13 cellular contexts compared by ENCODE assay signal in genomic region chr1:234921266-234922062, GRCh38.
A peak's percentile ranks its signal among the peaks of the same experiment; 100 is the strongest.
DNase-seq lines count a peak whose midpoint lies in the region; ATAC-seq and TF ChIP-seq lines count a peak whose summit lies in the region.
"Had no signal": no experiment of that assay in that cellular context is flagged by ENCODE, and none has a peak within 500 bp of the region (broad histone marks: within the 10 kb centered on the region; RNA-seq: fewer than 3 reads in every experiment).

No MANE protein-coding gene starts in this region.

- peaks cover 58 to 70% (median 62%) of the 10 kb centered on the region in 4 donors for H3K4me1 ChIP-seq in esophagus muscularis mucosa
- peaks cover 39 to 77% of the 10 kb centered on the region in 2 donors for H3K4me1 ChIP-seq in thoracic aorta (ENCODE audit: control insufficient read depth in 1 of 2, low read depth in 2 of 2)

- TF ChIP-seq CTCF in esophagus muscularis mucosa (IDR thresholded peaks at IDR 0.05): no peak
- TF ChIP-seq CTCF in thoracic aorta (IDR thresholded peaks at IDR 0.05): no peak
- no peak for TF ChIP-seq CTCF in GM20000 (IDR thresholded peaks at IDR 0.05; ENCODE audit: extremely low read depth, missing control alignments)

- ATAC-seq in thoracic aorta (ENCODE audit: insufficient number of reproducible peaks, low FRiP score, low read depth) (no peak), HG02840 (IDR thresholded peaks at IDR 0.05; ENCODE audit: low FRiP score, unreplicated experiment) (no peak), HG02759 (IDR thresholded peaks at IDR 0.05; ENCODE audit: unreplicated experiment) (no peak)

- H3K27me3 ChIP-seq in esophagus muscularis mucosa: no peaks in the 10 kb centered on the region
- no peaks in the 10 kb centered on the region for H3K27me3 ChIP-seq in thoracic aorta (replicated peaks; ENCODE audit: insufficient read depth)
- H3K27me3 ChIP-seq: SJCRH30 had no signal

- DNase-seq in activated T-helper 1 cell treated with anti-CD3 and anti-CD28 coated beads, Interleukin-12 subunit alpha, Interleukin-12 subunit beta, Interleukin-2, Interleukin-4 antibody, amounts not matched to agents 30 ng/mL and 10 ng/mL and 1 ng/mL, durations not matched to agents 14 hours and 24 hours and 36 hours (ENCODE audit: low spot score): no peak
- no peak for DNase-seq in esophagus muscularis mucosa (ENCODE audit: extremely low spot score)
- peak; percentile 91 to 93 for DNase-seq in lung microvascular endothelial cell (ENCODE audit: low read depth in 2 of 2)
- DNase-seq in thoracic aorta (ENCODE audit: low spot score): no peak
- no peak for DNase-seq in stimulated activated CD4-positive, alpha-beta T cell treated with anti-CD3 and anti-CD28 coated beads, Interleukin-12 subunit alpha, Interleukin-12 subunit beta, amount 100 ng/mL, for 4 hours
- DNase-seq in GM20000 (ENCODE audit: low spot score): no peak
- DNase-seq: activated T-cell treated with anti-CD3 and anti-CD28 coated beads, Interleukin-2, amount 50 U/mL, for 1 hour; central memory CD4-positive, alpha-beta T cell; NCI-H1436; NCI-H774; SJCRH30 had no signal

- no peak for TF ChIP-seq POLR2A in esophagus muscularis mucosa (IDR thresholded peaks at IDR 0.05; ENCODE audit: low read depth)

- 78% methylated on average over 14 of the region's 14 CpGs for WGBS in esophagus muscularis mucosa

- H3K36me3 Mint-ChIP-seq in activated T-helper 1 cell treated with anti-CD3 and anti-CD28 coated beads, Interleukin-12 subunit alpha, Interleukin-12 subunit beta, Interleukin-2, Interleukin-4 antibody, amounts not matched to agents 30 ng/mL and 10 ng/mL and 1 ng/mL, durations not matched to agents 14 hours and 24 hours and 36 hours (ENCODE audit: low read depth): peaks cover 12% of the 10 kb centered on the region

- H3K9me3 ChIP-seq in esophagus muscularis mucosa (no peaks in the 10 kb centered on the region), thoracic aorta (no peaks in the 10 kb centered on the region)
- H3K9me3 ChIP-seq: SJCRH30 had no signal

- no peaks in the 10 kb centered on the region for H3K36me3 ChIP-seq in esophagus muscularis mucosa
- no peaks in the 10 kb centered on the region for H3K36me3 ChIP-seq in thoracic aorta
- H3K36me3 ChIP-seq: SJCRH30 had no signal

- H3K9me3 Mint-ChIP-seq in activated T-helper 1 cell treated with anti-CD3 and anti-CD28 coated beads, Interleukin-12 subunit alpha, Interleukin-12 subunit beta, Interleukin-2, Interleukin-4 antibody, amounts not matched to agents 30 ng/mL and 10 ng/mL and 1 ng/mL, durations not matched to agents 14 hours and 24 hours and 36 hours: peaks cover 26% of the 10 kb centered on the region

- peaks cover 37% of the 10 kb centered on the region for H3K4me1 Mint-ChIP-seq in activated T-helper 1 cell treated with anti-CD3 and anti-CD28 coated beads, Interleukin-12 subunit alpha, Interleukin-12 subunit beta, Interleukin-2, Interleukin-4 antibody, amounts not matched to agents 30 ng/mL and 10 ng/mL and 1 ng/mL, durations not matched to agents 14 hours and 24 hours and 36 hours (ENCODE audit: low read depth)

- TF ChIP-seq EP300 in esophagus muscularis mucosa (IDR thresholded peaks at IDR 0.05): no peak

- peak overlapping the region; percentile 52 for H3K27ac Mint-ChIP-seq in activated T-helper 1 cell treated with anti-CD3 and anti-CD28 coated beads, Interleukin-12 subunit alpha, Interleukin-12 subunit beta, Interleukin-2, Interleukin-4 antibody, amounts not matched to agents 30 ng/mL and 10 ng/mL and 1 ng/mL, durations not matched to agents 14 hours and 24 hours and 36 hours

- H3K27me3 Mint-ChIP-seq in activated T-helper 1 cell treated with anti-CD3 and anti-CD28 coated beads, Interleukin-12 subunit alpha, Interleukin-12 subunit beta, Interleukin-2, Interleukin-4 antibody, amounts not matched to agents 30 ng/mL and 10 ng/mL and 1 ng/mL, durations not matched to agents 14 hours and 24 hours and 36 hours (ENCODE audit: insufficient read depth): no peaks in the 10 kb centered on the region

- H3K27ac ChIP-seq in esophagus muscularis mucosa (replicated peaks in 1 of 4) (peak overlapping the region in 3 of 4 donors; percentile 81 to 85 (median 83)), thoracic aorta (peak overlapping the region; percentile 90 to 91)
- H3K27ac ChIP-seq: SJCRH30 had no signal

- intact Hi-C loops in activated T-helper 1 cell treated with anti-CD3 and anti-CD28 coated beads, Interleukin-12 subunit alpha, Interleukin-12 subunit beta, Interleukin-2, Interleukin-4 antibody, amounts not matched to agents 30 ng/mL and 10 ng/mL and 1 ng/mL, durations not matched to agents 14 hours and 24 hours and 36 hours (cut with micrococcal nuclease): no loop called here
- intact Hi-C loops in esophagus muscularis mucosa (cut with DNase I): loop anchor here (5.0 kb wide), 2 partner anchors 161 to 239 kb away; no protein-coding TSS in a partner anchor

- H3K4me3 ChIP-seq in esophagus muscularis mucosa (no peak overlapping the region), thoracic aorta (no peak overlapping the region)
- H3K4me3 ChIP-seq: SJCRH30 had no signal

- no peak overlapping the region for H3K4me3 Mint-ChIP-seq in activated T-helper 1 cell treated with anti-CD3 and anti-CD28 coated beads, Interleukin-12 subunit alpha, Interleukin-12 subunit beta, Interleukin-2, Interleukin-4 antibody, amounts not matched to agents 30 ng/mL and 10 ng/mL and 1 ng/mL, durations not matched to agents 14 hours and 24 hours and 36 hours

Comparison
In these comparisons a context has a peak if more than half of its experiments do, and no peak if none do; other contexts are left out.
1. DNase-seq: peak in lung microvascular endothelial cell (2 of 2); none in activated T-helper 1 cell treated with anti-CD3 and anti-CD28 coated beads, Interleukin-12 subunit alpha, Interleukin-12 subunit beta, Interleukin-2, Interleukin-4 antibody, amounts not matched to agents 30 ng/mL and 10 ng/mL and 1 ng/mL, durations not matched to agents 14 hours and 24 hours and 36 hours (single experiment), esophagus muscularis mucosa (single experiment), thoracic aorta (single experiment), stimulated activated CD4-positive, alpha-beta T cell treated with anti-CD3 and anti-CD28 coated beads, Interleukin-12 subunit alpha, Interleukin-12 subunit beta, amount 100 ng/mL, for 4 hours (single experiment) and GM20000 (single experiment).